1 cellular context compared by ENCODE assay signal in genomic region chr4:106270708-106271107, GRCh38.
TF ChIP-seq lines count a peak whose summit lies in the region.

No MANE protein-coding gene starts in this region.

TF ChIP-seq in endothelial cell of umbilical vein, 7 proteins besides CTCF, POLR2A, EP300 and RAD21:
- TF ChIP-seq FOS (IDR thresholded peaks at IDR 0.05; ENCODE audit: borderline replicate concordance, insufficient read depth, low read length) (no peak), EZH2 (IDR thresholded peaks at IDR 0.05; ENCODE audit: borderline replicate concordance, low read depth, low read length, severe bottlenecking) (no peak), MYC (IDR thresholded peaks at IDR 0.05; ENCODE audit: low read depth, low read length) (no peak), POLR2AphosphoS5 (IDR thresholded peaks at IDR 0.05; ENCODE audit: insufficient read depth, low read depth, low read length) (no peak), GATA2 (IDR thresholded peaks at IDR 0.05; ENCODE audit: insufficient read depth, insufficient read length, low read depth, low read length) (no peak), JUN (IDR thresholded peaks at IDR 0.05; ENCODE audit: borderline replicate concordance, insufficient read depth, insufficient read length, low read depth) (no peak)
- TF ChIP-seq, protein P1, sequence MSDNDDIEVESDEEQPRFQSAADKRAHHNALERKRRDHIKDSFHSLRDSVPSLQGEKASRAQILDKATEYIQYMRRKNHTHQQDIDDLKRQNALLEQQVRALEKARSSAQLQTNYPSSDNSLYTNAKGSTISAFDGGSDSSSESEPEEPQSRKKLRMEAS (IDR thresholded peaks at IDR 0.05; ENCODE audit: insufficient read depth, insufficient read length): no peak
TF ChIP-seq in endothelial cell of umbilical vein: peak in this region for 0.
